In genomic region chr14:75025876-75026275, GRCh38 we compare ENCODE assay signal across 15 cellular contexts. TPM values are rescaled to one million over a fixed set of nuclear protein-coding genes. Genes with fewer than 3 reads are reported as not detected.
A peak's percentile ranks its signal among the peaks of the same experiment; 100 is the strongest.
DNase-seq lines count a peak whose midpoint lies in the region; ATAC-seq and TF ChIP-seq lines count a peak whose summit lies in the region.
"Had no signal": no experiment of that assay in that cellular context is flagged by ENCODE, and none has a peak within 500 bp of the region (broad histone marks: within the 10 kb centered on the region; RNA-seq: fewer than 3 reads in every experiment).

No MANE protein-coding gene starts in this region.

- no peaks in the 10 kb centered on the region for H3K9me3 ChIP-seq in lower lobe of right lung
- H3K9me3 ChIP-seq: BLaER1 treated with 17β-estradiol and CSF1 and Interleukin-3, amounts not matched to agents 10 nM and 100 nM had no signal

- no peak for TF ChIP-seq CTCF in lower lobe of right lung (IDR thresholded peaks at IDR 0.05)

- peaks cover 62% of the 10 kb centered on the region for H3K36me3 ChIP-seq in lower lobe of right lung

- no peaks in the 10 kb centered on the region for H3K27me3 ChIP-seq in lower lobe of right lung (ENCODE audit: low read depth)
- H3K27me3 ChIP-seq: BLaER1 treated with 17β-estradiol and CSF1 and Interleukin-3, amounts not matched to agents 10 nM and 100 nM had no signal

- peak overlapping the region; percentile 29 for H3K27ac ChIP-seq in lower lobe of right lung
- H3K27ac ChIP-seq: GM23248 had no signal

- peak; percentile 65 for DNase-seq in RKO (ENCODE audit: low spot score)
- DNase-seq in lower lobe of right lung, result no peak
- peak; percentile 20 for DNase-seq in putamen (ENCODE audit: low spot score)
- no peak for DNase-seq in stimulated activated CD4-positive, alpha-beta T cell treated with anti-CD3 and anti-CD28 coated beads, Interleukin-2, amount 100 ng/mL, for 48 hours
- no peak for DNase-seq in hippocampal formation (lab: John Stamatoyannopoulos, UW)
- DNase-seq in NCI-H748 (lab: John Stamatoyannopoulos, UW; ENCODE audit: unreplicated experiment), result no peak
- DNase-seq in T-helper 9 cell, result no peak
- DNase-seq: ACHN; CD4-positive, CD25-positive, alpha-beta regulatory T cell; DMS53; GF-D8 had no signal

- H3K4me3 ChIP-seq in lower lobe of right lung, result no peak overlapping the region
- H3K4me3 ChIP-seq: BLaER1 treated with 17β-estradiol and CSF1 and Interleukin-3, amounts not matched to agents 10 nM and 100 nM; GM23248 had no signal

- no peak for ATAC-seq in lower lobe of right lung
- ATAC-seq: HCT116, HepG2 had no signal

- intact Hi-C loops in lower lobe of right lung (cut with DNase I), result no loop called here

- H3K4me1 ChIP-seq in lower lobe of right lung, result peaks cover 8% of the 10 kb centered on the region

RNA-seq across cellular contexts. Expression of gene EIF2B2, which starts 23.2 kb away (rescaled TPM):
- total RNA-seq in lower lobe of right lung, result 30.4 TPM

RNA-seq across cellular contexts. Expression of gene MLH3, which starts 25.4 kb away (rescaled TPM):
- 27.2 TPM for total RNA-seq in lower lobe of right lung

RNA-seq across cellular contexts. Expression of gene ACYP1, which starts 37.9 kb away (rescaled TPM):
- 19.7 TPM for total RNA-seq in lower lobe of right lung

RNA-seq across cellular contexts. Expression of gene ZC2HC1C, which starts 43.6 kb away (rescaled TPM):
- total RNA-seq in lower lobe of right lung, result 4.7 TPM

Comparison
In these comparisons a context has a peak if more than half of its experiments do, and no peak if none do; other contexts are left out.
1. DNase-seq: peak in RKO (single experiment) and putamen (single experiment); none in lower lobe of right lung (single experiment), stimulated activated CD4-positive, alpha-beta T cell treated with anti-CD3 and anti-CD28 coated beads, Interleukin-2, amount 100 ng/mL, for 48 hours (0 of 2), hippocampal formation (0 of 2), NCI-H748 (single experiment) and T-helper 9 cell (single experiment).